ENCODE assay signal across 8 cellular contexts in genomic region chr3:24365168-24365567, GRCh38.
A peak's percentile ranks its signal among the peaks of the same experiment; 100 is the strongest.
DNase-seq lines count a peak whose midpoint lies in the region; ATAC-seq and TF ChIP-seq lines count a peak whose summit lies in the region.

No MANE protein-coding gene starts in this region.

- H3K4me1 Mint-ChIP-seq in CD14-positive monocyte (peaks cover 3% of the 10 kb centered on the region), WTC11 (peaks cover 12% of the 10 kb centered on the region)

- CTCF ChIA-PET in WTC11 (lab: Charles Lee): no interaction called here

- no peaks in the 10 kb centered on the region for H3K36me3 Mint-ChIP-seq in CD14-positive monocyte
- H3K36me3 Mint-ChIP-seq in WTC11: no peaks in the 10 kb centered on the region

- intact Hi-C loops in sciatic nerve (cut with DNase I) (no loop called here), CD14-positive monocyte (cut with micrococcal nuclease) (no loop called here)

- DNase-seq in H4 (ENCODE audit: low spot score) (peak; percentile 88), T1000 (lab: John Stamatoyannopoulos, UW) (peak; percentile 59), glomerular visceral epithelial cell (ENCODE audit: extremely low spot score) (peak; percentile 74), sciatic nerve (ENCODE audit: low spot score) (no peak), CD14-positive monocyte (ENCODE audit: low spot score) (no peak), activated gamma-delta T cell treated with Interleukin-2 at 50 U/mL for 16 hours (no peak), WTC11 (ENCODE audit: low spot score) (no peak), GM19240 (ENCODE audit: insufficient read length, low spot score) (no peak)

- no peaks in the 10 kb centered on the region for H3K27me3 Mint-ChIP-seq in CD14-positive monocyte (ENCODE audit: low read depth in 3 of 3)
- no peaks in the 10 kb centered on the region for H3K27me3 Mint-ChIP-seq in WTC11 (ENCODE audit: low read depth)

- peak; percentile 67 for ATAC-seq in sciatic nerve
- no peak for ATAC-seq in WTC11

- H3K4me3 Mint-ChIP-seq in CD14-positive monocyte: no peak overlapping the region
- H3K4me3 Mint-ChIP-seq in WTC11: no peak overlapping the region

- no peak for TF ChIP-seq CTCF in CD14-positive monocyte (IDR thresholded peaks at IDR 0.05)
- no peak for TF ChIP-seq CTCF in WTC11 (IDR thresholded peaks at IDR 0.05)

- POLR2A ChIA-PET in WTC11 (lab: Charles Lee): no interaction called here

- H3K9me3 Mint-ChIP-seq in CD14-positive monocyte (no peaks in the 10 kb centered on the region), WTC11 (no peaks in the 10 kb centered on the region)

- H3K27ac Mint-ChIP-seq in CD14-positive monocyte (peak overlapping the region in 1 of 7 donors; percentile 23), WTC11 (no peak overlapping the region)

TF ChIP-seq in WTC11, 78 proteins besides CTCF, POLR2A, EP300 and RAD21:
- TF ChIP-seq MXD4 (CRISPR knock-in tag; IDR thresholded peaks at IDR 0.05; ENCODE audit: borderline replicate concordance): no peak
- no peak for TF ChIP-seq TEAD4 (CRISPR knock-in tag; IDR thresholded peaks at IDR 0.05)
- no peak for TF ChIP-seq ELF4 (CRISPR knock-in tag; IDR thresholded peaks at IDR 0.05; ENCODE audit: low read depth)
- no peak for TF ChIP-seq USF2 (CRISPR knock-in tag; IDR thresholded peaks at IDR 0.05)
- no peak for TF ChIP-seq SMAD4 (CRISPR knock-in tag; IDR thresholded peaks at IDR 0.05)
- no peak for TF ChIP-seq STAT6 (CRISPR knock-in tag; conservative IDR thresholded peaks at IDR 0.05; ENCODE audit: low read depth)
- TF ChIP-seq ATF1 (CRISPR knock-in tag; IDR thresholded peaks at IDR 0.05): no peak
- TF ChIP-seq KAT7 (CRISPR knock-in tag; IDR thresholded peaks at IDR 0.05; ENCODE audit: borderline replicate concordance): no peak

Comparison
In these comparisons a context has a peak if more than half of its experiments do, and no peak if none do; other contexts are left out.
1. DNase-seq: peak in H4 (single experiment), T1000 (single experiment) and glomerular visceral epithelial cell (single experiment); none in sciatic nerve (single experiment), CD14-positive monocyte (single experiment), activated gamma-delta T cell treated with Interleukin-2 at 50 U/mL for 16 hours (single experiment), WTC11 (single experiment) and GM19240 (single experiment).